Comparison of ENCODE assay signal across 8 cellular contexts in genomic region chr17:39150795-39151679, GRCh38. TPM values are rescaled to one million over a fixed set of nuclear protein-coding genes. Genes with fewer than 3 reads are reported as not detected.
DNase-seq lines count a peak whose midpoint lies in the region; ATAC-seq, FAIRE-seq and TF ChIP-seq lines count a peak whose summit lies in the region.

PLXDC1 (minus strand) TSS chr17:39151637; CDS start chr17:39151437, 200 bp downstream.

- peaks cover 12 to 15% of the 10 kb centered on the region in 2 donors for H3K4me1 ChIP-seq in ascending aorta
- peaks cover 8 to 10% of the 10 kb centered on the region in 2 donors for H3K4me1 ChIP-seq in kidney (ENCODE audit: control insufficient read depth in 1 of 2, insufficient read depth in 1 of 2, low read depth in 1 of 2, low read length in 2 of 2)
- H3K4me1 ChIP-seq in subcutaneous abdominal adipose tissue (ENCODE audit: control insufficient read depth in 5 of 5, insufficient read depth in 5 of 5, low read length in 5 of 5), result peaks cover 3 to 43% (median 26%) of the 10 kb centered on the region in 5 donors

- intact Hi-C loops in ascending aorta (cut with DNase I) (loop anchor here (5.0 kb wide), 2 partner anchors 354 to 776 kb away; partner anchors contain the start of genes LRRC3C, ORMDL3 and PIP4K2B), kidney (cut with DNase I) (loop anchor here (10.0 kb wide), 1 partner anchor 166 kb away; no protein-coding TSS in a partner anchor)

- peak within 1 kb of the TSS in 1 of 2 donors; percentile 83 for H3K9ac ChIP-seq in kidney (ENCODE audit: low read length in 2 of 2)
- peak within 1 kb of the TSS in 4 of 5 donors; percentile 26 to 59 (median 50) for H3K9ac ChIP-seq in subcutaneous abdominal adipose tissue (ENCODE audit: low read length in 5 of 5)

- TF ChIP-seq CTCF in ascending aorta (IDR thresholded peaks at IDR 0.05) (no peak), kidney (IDR thresholded peaks at IDR 0.05; ENCODE audit: borderline replicate concordance, extremely low read depth, insufficient read depth) (no peak)

- H3K27ac ChIP-seq in ascending aorta, result peak within 1 kb of the TSS; percentile 19 to 23
- peak within 1 kb of the TSS in 1 of 2 donors; percentile 96 for H3K27ac ChIP-seq in kidney (ENCODE audit: low read depth in 2 of 2, low read length in 2 of 2)
- H3K27ac ChIP-seq in subcutaneous abdominal adipose tissue (ENCODE audit: low read depth, low read length), result peak within 1 kb of the TSS; percentile 93

- ATAC-seq in HG03280 (IDR thresholded peaks at IDR 0.05; ENCODE audit: unreplicated experiment), result no peak
- no peak for ATAC-seq in GM21360 (IDR thresholded peaks at IDR 0.05; ENCODE audit: unreplicated experiment)

- H3K27me3 ChIP-seq in ascending aorta (no peaks in the 10 kb centered on the region), subcutaneous abdominal adipose tissue (ENCODE audit: control insufficient read depth in 5 of 5, insufficient read depth in 4 of 5, low read length in 5 of 5) (peaks cover 6 to 15% (median 9%) of the 10 kb centered on the region in 5 donors)

- no peaks in the 10 kb centered on the region for H3K9me3 ChIP-seq in ascending aorta
- no peaks in the 10 kb centered on the region for H3K9me3 ChIP-seq in kidney (ENCODE audit: control insufficient read depth in 1 of 2, low read length in 2 of 2)
- H3K9me3 ChIP-seq in subcutaneous abdominal adipose tissue (ENCODE audit: control insufficient read depth in 5 of 5, low read length in 5 of 5), result no peaks in the 10 kb centered on the region

- H3K36me3 ChIP-seq in ascending aorta (no peaks in the 10 kb centered on the region), kidney (ENCODE audit: control insufficient read depth in 1 of 2, insufficient read depth in 2 of 2, low read length in 2 of 2) (no peaks in the 10 kb centered on the region), subcutaneous abdominal adipose tissue (ENCODE audit: control insufficient read depth in 5 of 5, insufficient read depth in 5 of 5, low read length in 5 of 5) (no peaks in the 10 kb centered on the region)

- FAIRE-seq in kidney (lab: Jason Lieb, UNC), result no peak

- DNase-seq in NCI-H1417 (lab: John Stamatoyannopoulos, UW) (peak in 2 of 3 experiments; percentile 33 to 36), NCI-H1417 treated with DMSO at 0.1 percent for 48 hours (lab: John Stamatoyannopoulos, UW) (no peak), ascending aorta (ENCODE audit: low spot score in 2 of 2) (no peak), kidney (peak; percentile 80), COLO829 (ENCODE audit: low spot score) (no peak)

- H3K4me3 ChIP-seq in ascending aorta, result peak within 1 kb of the TSS; percentile 85 to 94
- H3K4me3 ChIP-seq in kidney (ENCODE audit: low read length in 2 of 2), result peak within 1 kb of the TSS; percentile 62 to 86
- H3K4me3 ChIP-seq in subcutaneous abdominal adipose tissue (ENCODE audit: low read depth in 1 of 5, low read length in 5 of 5), result peak within 1 kb of the TSS; percentile 62 to 99 (median 98)

RNA-seq across cellular contexts. Expression of gene PLXDC1, which starts in this region (rescaled TPM):
- total RNA-seq in ascending aorta, result 23.8 TPM
- total RNA-seq in kidney, result 11.1 TPM
- polyA plus RNA-seq in kidney (ENCODE audit: insufficient read depth, low read depth, low replicate concordance), result 4.5 TPM

Comparison
In these comparisons a context has a peak if more than half of its experiments do, and no peak if none do; other contexts are left out.
1. DNase-seq: peak in NCI-H1417 (2 of 3) and kidney (single experiment); none in NCI-H1417 treated with DMSO at 0.1 percent for 48 hours (single experiment), ascending aorta (0 of 2) and COLO829 (single experiment).
2. Peak in every context shown above with its lines, with median percentiles within 50 percentile points of each other: H3K4me3 ChIP-seq.